ENCODE assay signal across 1 cellular context in the genomic region with DNA sequence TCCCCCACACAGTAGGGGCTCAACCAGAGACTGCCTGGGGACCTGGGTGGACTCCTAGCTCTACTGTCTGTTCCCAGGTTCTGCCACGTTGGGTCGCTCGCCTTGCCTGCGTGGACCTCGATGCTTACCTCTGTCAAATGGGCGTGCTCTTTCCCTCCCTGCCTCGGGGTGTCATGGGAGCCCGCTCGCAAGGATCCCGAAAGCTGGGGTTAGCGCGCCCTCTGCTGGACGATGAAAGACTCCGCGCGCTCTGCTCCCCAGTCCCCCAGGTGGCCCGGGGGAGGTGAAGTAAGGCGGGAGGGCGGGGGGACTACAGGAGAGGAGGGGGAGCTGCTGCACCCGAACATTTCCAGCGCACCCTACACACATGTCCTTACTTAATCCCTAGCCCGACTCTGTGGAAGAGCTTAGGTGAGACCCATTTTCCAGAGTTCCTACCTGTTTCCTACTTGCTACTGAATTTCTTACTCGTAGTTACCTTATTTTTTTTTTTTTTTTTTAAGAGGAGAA.
TF ChIP-seq lines count a peak whose summit lies in the region.

No MANE protein-coding gene starts in this region.

TF ChIP-seq in HepG2, 621 proteins besides CTCF, POLR2A, EP300 and RAD21 (continued from another document and continues in another):
- TF ChIP-seq, protein P1, sequence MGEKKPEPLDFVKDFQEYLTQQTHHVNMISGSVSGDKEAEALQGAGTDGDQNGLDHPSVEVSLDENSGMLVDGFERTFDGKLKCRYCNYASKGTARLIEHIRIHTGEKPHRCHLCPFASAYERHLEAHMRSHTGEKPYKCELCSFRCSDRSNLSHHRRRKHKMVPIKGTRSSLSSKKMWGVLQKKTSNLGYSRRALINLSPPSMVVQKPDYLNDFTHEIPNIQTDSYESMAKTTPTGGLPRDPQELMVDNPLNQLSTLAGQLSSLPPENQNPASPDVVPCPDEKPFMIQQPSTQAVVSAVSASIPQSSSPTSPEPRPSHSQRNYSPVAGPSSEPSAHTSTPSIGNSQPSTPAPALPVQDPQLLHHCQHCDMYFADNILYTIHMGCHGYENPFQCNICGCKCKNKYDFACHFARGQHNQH (CRISPR knock-in tag; IDR thresholded peaks at IDR 0.05) = no peak
- TF ChIP-seq, protein P2, sequence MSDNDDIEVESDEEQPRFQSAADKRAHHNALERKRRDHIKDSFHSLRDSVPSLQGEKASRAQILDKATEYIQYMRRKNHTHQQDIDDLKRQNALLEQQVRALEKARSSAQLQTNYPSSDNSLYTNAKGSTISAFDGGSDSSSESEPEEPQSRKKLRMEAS (IDR thresholded peaks at IDR 0.05) = peak; percentile 38; the same call in 1 of the 2 replicates
- TF ChIP-seq ATF7-NPFF (CRISPR knock-in tag; IDR thresholded peaks at IDR 0.05; ENCODE audit: low read depth) (no peak), ZNF17 (CRISPR knock-in tag; IDR thresholded peaks at IDR 0.05) (no peak), ZIK1 (CRISPR knock-in tag; IDR thresholded peaks at IDR 0.05; ENCODE audit: borderline replicate concordance, low read depth) (no peak), ATRX (CRISPR knock-in tag; IDR thresholded peaks at IDR 0.05; ENCODE audit: borderline replicate concordance) (no peak), HOXA7 (CRISPR knock-in tag; IDR thresholded peaks at IDR 0.05) (no peak), ZNF205 (CRISPR knock-in tag; IDR thresholded peaks at IDR 0.05) (0 out of 2 replicates have a peak, but pooled peaks have one; percentile 43), ZFP36L2 (CRISPR knock-in tag; IDR thresholded peaks at IDR 0.05) (no peak), SP140L (CRISPR knock-in tag; IDR thresholded peaks at IDR 0.05; ENCODE audit: borderline replicate concordance) (no peak), MBNL3 (CRISPR knock-in tag; conservative IDR thresholded peaks at IDR 0.05) (no peak), ZNF121 (CRISPR knock-in tag; IDR thresholded peaks at IDR 0.05) (no peak), ETV5 (CRISPR knock-in tag; IDR thresholded peaks at IDR 0.05; ENCODE audit: borderline replicate concordance) (no peak), ZNF143 (CRISPR knock-in tag; IDR thresholded peaks at IDR 0.05) (peak; percentile 68), RARA (CRISPR knock-in tag; IDR thresholded peaks at IDR 0.05) (no peak), NR2C2 (CRISPR knock-in tag; IDR thresholded peaks at IDR 0.05; ENCODE audit: borderline replicate concordance) (no peak), ONECUT2 (CRISPR knock-in tag; IDR thresholded peaks at IDR 0.05) (no peak), ARNT (IDR thresholded peaks at IDR 0.05) (no peak), ZNF432 (CRISPR knock-in tag; IDR thresholded peaks at IDR 0.05; ENCODE audit: borderline replicate concordance) (no peak), MIER2 (CRISPR knock-in tag; IDR thresholded peaks at IDR 0.05) (no peak), LCORL (IDR thresholded peaks at IDR 0.05) (no peak), LCORL (CRISPR knock-in tag; IDR thresholded peaks at IDR 0.05) (no peak), TCF12 (IDR thresholded peaks at IDR 0.05) (no peak), TCF12 (CRISPR knock-in tag; IDR thresholded peaks at IDR 0.05) (no peak), ELF1 (CRISPR knock-in tag; IDR thresholded peaks at IDR 0.05) (no peak), SOX5 (CRISPR knock-in tag; IDR thresholded peaks at IDR 0.05; ENCODE audit: borderline replicate concordance) (no peak), RFX5 (IDR thresholded peaks at IDR 0.05; ENCODE audit: low read depth, low read length) (no peak), KLF9 (CRISPR knock-in tag; IDR thresholded peaks at IDR 0.05; ENCODE audit: low read depth) (no peak), ZNF350 (CRISPR knock-in tag; IDR thresholded peaks at IDR 0.05; ENCODE audit: borderline replicate concordance, low read depth) (no peak), RFX3 (CRISPR knock-in tag; IDR thresholded peaks at IDR 0.05) (no peak), XRCC5 (optimal IDR thresholded peaks at IDR 0.05; ENCODE audit: low read length) (no peak), DPF2 (CRISPR knock-in tag; IDR thresholded peaks at IDR 0.05; ENCODE audit: borderline replicate concordance, low read depth) (no peak)
- TF ChIP-seq, protein P3, sequence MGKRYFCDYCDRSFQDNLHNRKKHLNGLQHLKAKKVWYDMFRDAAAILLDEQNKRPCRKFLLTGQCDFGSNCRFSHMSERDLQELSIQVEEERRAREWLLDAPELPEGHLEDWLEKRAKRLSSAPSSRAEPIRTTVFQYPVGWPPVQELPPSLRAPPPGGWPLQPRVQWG (CRISPR knock-in tag; IDR thresholded peaks at IDR 0.05; ENCODE audit: borderline replicate concordance, low read depth) = no peak
- TF ChIP-seq, protein P4, sequence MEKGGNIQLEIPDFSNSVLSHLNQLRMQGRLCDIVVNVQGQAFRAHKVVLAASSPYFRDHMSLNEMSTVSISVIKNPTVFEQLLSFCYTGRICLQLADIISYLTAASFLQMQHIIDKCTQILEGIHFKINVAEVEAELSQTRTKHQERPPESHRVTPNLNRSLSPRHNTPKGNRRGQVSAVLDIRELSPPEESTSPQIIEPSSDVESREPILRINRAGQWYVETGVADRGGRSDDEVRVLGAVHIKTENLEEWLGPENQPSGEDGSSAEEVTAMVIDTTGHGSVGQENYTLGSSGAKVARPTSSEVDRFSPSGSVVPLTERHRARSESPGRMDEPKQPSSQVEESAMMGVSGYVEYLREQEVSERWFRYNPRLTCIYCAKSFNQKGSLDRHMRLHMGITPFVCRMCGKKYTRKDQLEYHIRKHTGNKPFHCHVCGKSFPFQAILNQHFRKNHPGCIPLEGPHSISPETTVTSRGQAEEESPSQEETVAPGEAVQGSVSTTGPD (CRISPR knock-in tag; IDR thresholded peaks at IDR 0.05) = no peak
- TF ChIP-seq, protein P5, sequence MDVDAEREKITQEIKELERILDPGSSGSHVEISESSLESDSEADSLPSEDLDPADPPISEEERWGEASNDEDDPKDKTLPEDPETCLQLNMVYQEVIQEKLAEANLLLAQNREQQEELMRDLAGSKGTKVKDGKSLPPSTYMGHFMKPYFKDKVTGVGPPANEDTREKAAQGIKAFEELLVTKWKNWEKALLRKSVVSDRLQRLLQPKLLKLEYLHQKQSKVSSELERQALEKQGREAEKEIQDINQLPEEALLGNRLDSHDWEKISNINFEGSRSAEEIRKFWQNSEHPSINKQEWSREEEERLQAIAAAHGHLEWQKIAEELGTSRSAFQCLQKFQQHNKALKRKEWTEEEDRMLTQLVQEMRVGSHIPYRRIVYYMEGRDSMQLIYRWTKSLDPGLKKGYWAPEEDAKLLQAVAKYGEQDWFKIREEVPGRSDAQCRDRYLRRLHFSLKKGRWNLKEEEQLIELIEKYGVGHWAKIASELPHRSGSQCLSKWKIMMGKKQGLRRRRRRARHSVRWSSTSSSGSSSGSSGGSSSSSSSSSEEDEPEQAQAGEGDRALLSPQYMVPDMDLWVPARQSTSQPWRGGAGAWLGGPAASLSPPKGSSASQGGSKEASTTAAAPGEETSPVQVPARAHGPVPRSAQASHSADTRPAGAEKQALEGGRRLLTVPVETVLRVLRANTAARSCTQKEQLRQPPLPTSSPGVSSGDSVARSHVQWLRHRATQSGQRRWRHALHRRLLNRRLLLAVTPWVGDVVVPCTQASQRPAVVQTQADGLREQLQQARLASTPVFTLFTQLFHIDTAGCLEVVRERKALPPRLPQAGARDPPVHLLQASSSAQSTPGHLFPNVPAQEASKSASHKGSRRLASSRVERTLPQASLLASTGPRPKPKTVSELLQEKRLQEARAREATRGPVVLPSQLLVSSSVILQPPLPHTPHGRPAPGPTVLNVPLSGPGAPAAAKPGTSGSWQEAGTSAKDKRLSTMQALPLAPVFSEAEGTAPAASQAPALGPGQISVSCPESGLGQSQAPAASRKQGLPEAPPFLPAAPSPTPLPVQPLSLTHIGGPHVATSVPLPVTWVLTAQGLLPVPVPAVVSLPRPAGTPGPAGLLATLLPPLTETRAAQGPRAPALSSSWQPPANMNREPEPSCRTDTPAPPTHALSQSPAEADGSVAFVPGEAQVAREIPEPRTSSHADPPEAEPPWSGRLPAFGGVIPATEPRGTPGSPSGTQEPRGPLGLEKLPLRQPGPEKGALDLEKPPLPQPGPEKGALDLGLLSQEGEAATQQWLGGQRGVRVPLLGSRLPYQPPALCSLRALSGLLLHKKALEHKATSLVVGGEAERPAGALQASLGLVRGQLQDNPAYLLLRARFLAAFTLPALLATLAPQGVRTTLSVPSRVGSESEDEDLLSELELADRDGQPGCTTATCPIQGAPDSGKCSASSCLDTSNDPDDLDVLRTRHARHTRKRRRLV (CRISPR knock-in tag; IDR thresholded peaks at IDR 0.05) = no peak
- TF ChIP-seq, protein P6, sequence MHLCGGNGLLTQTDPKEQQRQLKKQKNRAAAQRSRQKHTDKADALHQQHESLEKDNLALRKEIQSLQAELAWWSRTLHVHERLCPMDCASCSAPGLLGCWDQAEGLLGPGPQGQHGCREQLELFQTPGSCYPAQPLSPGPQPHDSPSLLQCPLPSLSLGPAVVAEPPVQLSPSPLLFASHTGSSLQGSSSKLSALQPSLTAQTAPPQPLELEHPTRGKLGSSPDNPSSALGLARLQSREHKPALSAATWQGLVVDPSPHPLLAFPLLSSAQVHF (CRISPR knock-in tag; IDR thresholded peaks at IDR 0.05) = no peak
- TF ChIP-seq, protein P7, sequence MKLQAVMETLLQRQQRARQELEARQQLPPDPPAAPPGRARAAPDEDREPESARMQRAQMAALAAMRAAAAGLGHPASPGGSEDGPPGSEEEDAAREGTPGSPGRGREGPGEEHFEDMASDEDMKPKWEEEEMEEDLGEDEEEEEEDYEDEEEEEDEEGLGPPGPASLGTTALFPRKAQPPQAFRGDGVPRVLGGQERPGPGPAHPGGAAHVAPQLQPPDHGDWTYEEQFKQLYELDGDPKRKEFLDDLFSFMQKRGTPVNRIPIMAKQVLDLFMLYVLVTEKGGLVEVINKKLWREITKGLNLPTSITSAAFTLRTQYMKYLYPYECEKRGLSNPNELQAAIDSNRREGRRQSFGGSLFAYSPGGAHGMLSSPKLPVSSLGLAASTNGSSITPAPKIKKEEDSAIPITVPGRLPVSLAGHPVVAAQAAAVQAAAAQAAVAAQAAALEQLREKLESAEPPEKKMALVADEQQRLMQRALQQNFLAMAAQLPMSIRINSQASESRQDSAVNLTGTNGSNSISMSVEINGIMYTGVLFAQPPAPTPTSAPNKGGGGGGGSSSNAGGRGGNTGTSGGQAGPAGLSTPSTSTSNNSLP (IDR thresholded peaks at IDR 0.05; ENCODE audit: low read depth, low read length) = no peak
- TF ChIP-seq, protein P8, sequence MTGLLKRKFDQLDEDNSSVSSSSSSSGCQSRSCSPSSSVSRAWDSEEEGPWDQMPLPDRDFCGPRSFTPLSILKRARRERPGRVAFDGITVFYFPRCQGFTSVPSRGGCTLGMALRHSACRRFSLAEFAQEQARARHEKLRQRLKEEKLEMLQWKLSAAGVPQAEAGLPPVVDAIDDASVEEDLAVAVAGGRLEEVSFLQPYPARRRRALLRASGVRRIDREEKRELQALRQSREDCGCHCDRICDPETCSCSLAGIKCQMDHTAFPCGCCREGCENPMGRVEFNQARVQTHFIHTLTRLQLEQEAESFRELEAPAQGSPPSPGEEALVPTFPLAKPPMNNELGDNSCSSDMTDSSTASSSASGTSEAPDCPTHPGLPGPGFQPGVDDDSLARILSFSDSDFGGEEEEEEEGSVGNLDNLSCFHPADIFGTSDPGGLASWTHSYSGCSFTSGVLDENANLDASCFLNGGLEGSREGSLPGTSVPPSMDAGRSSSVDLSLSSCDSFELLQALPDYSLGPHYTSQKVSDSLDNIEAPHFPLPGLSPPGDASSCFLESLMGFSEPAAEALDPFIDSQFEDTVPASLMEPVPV (CRISPR knock-in tag; IDR thresholded peaks at IDR 0.05) = no peak
- TF ChIP-seq, protein P9, sequence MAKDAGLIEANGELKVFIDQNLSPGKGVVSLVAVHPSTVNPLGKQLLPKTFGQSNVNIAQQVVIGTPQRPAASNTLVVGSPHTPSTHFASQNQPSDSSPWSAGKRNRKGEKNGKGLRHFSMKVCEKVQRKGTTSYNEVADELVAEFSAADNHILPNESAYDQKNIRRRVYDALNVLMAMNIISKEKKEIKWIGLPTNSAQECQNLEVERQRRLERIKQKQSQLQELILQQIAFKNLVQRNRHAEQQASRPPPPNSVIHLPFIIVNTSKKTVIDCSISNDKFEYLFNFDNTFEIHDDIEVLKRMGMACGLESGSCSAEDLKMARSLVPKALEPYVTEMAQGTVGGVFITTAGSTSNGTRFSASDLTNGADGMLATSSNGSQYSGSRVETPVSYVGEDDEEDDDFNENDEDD (CRISPR knock-in tag; IDR thresholded peaks at IDR 0.05; ENCODE audit: borderline replicate concordance) = 0 out of 2 replicates have a peak, but pooled peaks have one; percentile 28
- TF ChIP-seq, protein P10, sequence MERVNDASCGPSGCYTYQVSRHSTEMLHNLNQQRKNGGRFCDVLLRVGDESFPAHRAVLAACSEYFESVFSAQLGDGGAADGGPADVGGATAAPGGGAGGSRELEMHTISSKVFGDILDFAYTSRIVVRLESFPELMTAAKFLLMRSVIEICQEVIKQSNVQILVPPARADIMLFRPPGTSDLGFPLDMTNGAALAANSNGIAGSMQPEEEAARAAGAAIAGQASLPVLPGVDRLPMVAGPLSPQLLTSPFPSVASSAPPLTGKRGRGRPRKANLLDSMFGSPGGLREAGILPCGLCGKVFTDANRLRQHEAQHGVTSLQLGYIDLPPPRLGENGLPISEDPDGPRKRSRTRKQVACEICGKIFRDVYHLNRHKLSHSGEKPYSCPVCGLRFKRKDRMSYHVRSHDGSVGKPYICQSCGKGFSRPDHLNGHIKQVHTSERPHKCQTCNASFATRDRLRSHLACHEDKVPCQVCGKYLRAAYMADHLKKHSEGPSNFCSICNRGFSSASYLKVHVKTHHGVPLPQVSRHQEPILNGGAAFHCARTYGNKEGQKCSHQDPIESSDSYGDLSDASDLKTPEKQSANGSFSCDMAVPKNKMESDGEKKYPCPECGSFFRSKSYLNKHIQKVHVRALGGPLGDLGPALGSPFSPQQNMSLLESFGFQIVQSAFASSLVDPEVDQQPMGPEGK (CRISPR knock-in tag; IDR thresholded peaks at IDR 0.05) = peak; percentile 49; the same call in 1 of the 2 replicates
- TF ChIP-seq, protein P11, sequence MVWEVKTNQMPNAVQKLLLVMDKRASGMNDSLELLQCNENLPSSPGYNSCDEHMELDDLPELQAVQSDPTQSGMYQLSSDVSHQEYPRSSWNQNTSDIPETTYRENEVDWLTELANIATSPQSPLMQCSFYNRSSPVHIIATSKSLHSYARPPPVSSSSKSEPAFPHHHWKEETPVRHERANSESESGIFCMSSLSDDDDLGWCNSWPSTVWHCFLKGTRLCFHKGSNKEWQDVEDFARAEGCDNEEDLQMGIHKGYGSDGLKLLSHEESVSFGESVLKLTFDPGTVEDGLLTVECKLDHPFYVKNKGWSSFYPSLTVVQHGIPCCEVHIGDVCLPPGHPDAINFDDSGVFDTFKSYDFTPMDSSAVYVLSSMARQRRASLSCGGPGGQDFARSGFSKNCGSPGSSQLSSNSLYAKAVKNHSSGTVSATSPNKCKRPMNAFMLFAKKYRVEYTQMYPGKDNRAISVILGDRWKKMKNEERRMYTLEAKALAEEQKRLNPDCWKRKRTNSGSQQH (CRISPR knock-in tag; IDR thresholded peaks at IDR 0.05; ENCODE audit: low read depth) = no peak
